In genomic region chr22:20572132-20572802, GRCh38 we compare ENCODE assay signal across 1 cellular context.
TF ChIP-seq lines count a peak whose summit lies in the region.

No MANE protein-coding gene starts in this region.

TF ChIP-seq in K562, 482 proteins besides CTCF, POLR2A, EP300 and RAD21 (continued from another document):
- TF ChIP-seq RNF219 (CRISPR knock-in tag; IDR thresholded peaks at IDR 0.05) (no peak), ZNF384 (IDR thresholded peaks at IDR 0.05; ENCODE audit: low read depth, low read length) (no peak), THRAP3 (IDR thresholded peaks at IDR 0.05; ENCODE audit: borderline replicate concordance) (no peak), POLR2AphosphoS5 (IDR thresholded peaks at IDR 0.05; ENCODE audit: control insufficient read depth, insufficient read depth, low read depth, low read length) (no peak), ZNF398 (CRISPR knock-in tag; IDR thresholded peaks at IDR 0.05) (no peak), BCL6 (CRISPR knock-in tag; IDR thresholded peaks at IDR 0.05) (no peak), CXXC5 (CRISPR knock-in tag; IDR thresholded peaks at IDR 0.05) (no peak), PHF20 (IDR thresholded peaks at IDR 0.05; ENCODE audit: partially characterized antibody) (no peak), BRD9 (IDR thresholded peaks at IDR 0.05; ENCODE audit: low read depth, partially characterized antibody) (no peak), PCBP2 (IDR thresholded peaks at IDR 0.05; ENCODE audit: low read depth, low read length, poor library complexity, severe bottlenecking) (no peak), ZNF197 (CRISPR knock-in tag; IDR thresholded peaks at IDR 0.05; ENCODE audit: low read depth) (no peak), E2F8 (IDR thresholded peaks at IDR 0.05; ENCODE audit: low read depth, partially characterized antibody) (no peak), ZNF146 (CRISPR knock-in tag; IDR thresholded peaks at IDR 0.05; ENCODE audit: unreplicated experiment) (no peak), EGR1 (conservative IDR thresholded peaks at IDR 0.05) (no peak), ZNF347 (CRISPR knock-in tag; IDR thresholded peaks at IDR 0.05; ENCODE audit: low read depth) (no peak), ZC3H4 (CRISPR knock-in tag; IDR thresholded peaks at IDR 0.05; ENCODE audit: borderline replicate concordance) (no peak), SRSF3 (IDR thresholded peaks at IDR 0.05; ENCODE audit: insufficient read depth, low read length) (no peak), ZFP36 (IDR thresholded peaks at IDR 0.05; ENCODE audit: low read depth, low read length, partially characterized antibody) (no peak)
- TF ChIP-seq, protein P1, sequence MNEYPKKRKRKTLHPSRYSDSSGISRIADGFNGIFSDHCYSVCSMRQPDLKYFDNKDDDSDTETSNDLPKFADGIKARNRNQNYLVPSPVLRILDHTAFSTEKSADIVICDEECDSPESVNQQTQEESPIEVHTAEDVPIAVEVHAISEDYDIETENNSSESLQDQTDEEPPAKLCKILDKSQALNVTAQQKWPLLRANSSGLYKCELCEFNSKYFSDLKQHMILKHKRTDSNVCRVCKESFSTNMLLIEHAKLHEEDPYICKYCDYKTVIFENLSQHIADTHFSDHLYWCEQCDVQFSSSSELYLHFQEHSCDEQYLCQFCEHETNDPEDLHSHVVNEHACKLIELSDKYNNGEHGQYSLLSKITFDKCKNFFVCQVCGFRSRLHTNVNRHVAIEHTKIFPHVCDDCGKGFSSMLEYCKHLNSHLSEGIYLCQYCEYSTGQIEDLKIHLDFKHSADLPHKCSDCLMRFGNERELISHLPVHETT (CRISPR knock-in tag; conservative IDR thresholded peaks at IDR 0.05 in 1 of 2, IDR thresholded peaks at IDR 0.05 in 1 of 2): no peak
- TF ChIP-seq, protein P2, sequence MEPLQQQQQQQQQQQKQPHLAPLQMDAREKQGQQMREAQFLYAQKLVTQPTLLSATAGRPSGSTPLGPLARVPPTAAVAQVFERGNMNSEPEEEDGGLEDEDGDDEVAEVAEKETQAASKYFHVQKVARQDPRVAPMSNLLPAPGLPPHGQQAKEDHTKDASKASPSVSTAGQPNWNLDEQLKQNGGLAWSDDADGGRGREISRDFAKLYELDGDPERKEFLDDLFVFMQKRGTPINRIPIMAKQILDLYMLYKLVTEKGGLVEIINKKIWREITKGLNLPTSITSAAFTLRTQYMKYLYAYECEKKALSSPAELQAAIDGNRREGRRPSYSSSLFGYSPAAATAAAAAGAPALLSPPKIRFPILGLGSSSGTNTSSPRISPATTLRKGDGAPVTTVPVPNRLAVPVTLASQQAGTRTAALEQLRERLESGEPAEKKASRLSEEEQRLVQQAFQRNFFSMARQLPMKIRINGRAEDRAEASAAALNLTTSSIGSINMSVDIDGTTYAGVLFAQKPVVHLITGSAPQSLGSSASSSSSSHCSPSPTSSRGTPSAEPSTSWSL (CRISPR knock-in tag; IDR thresholded peaks at IDR 0.05; ENCODE audit: borderline replicate concordance): no peak
